1 cellular context compared by ENCODE assay signal in genomic region chr17:31357831-31358400, GRCh38.
TF ChIP-seq lines count a peak whose summit lies in the region.

No MANE protein-coding gene starts in this region.

TF ChIP-seq in K562, 482 proteins besides CTCF, POLR2A, EP300 and RAD21 (continued from another document):
- TF ChIP-seq, protein P1, sequence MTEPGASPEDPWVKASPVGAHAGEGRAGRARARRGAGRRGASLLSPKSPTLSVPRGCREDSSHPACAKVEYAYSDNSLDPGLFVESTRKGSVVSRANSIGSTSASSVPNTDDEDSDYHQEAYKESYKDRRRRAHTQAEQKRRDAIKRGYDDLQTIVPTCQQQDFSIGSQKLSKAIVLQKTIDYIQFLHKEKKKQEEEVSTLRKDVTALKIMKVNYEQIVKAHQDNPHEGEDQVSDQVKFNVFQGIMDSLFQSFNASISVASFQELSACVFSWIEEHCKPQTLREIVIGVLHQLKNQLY (CRISPR knock-in tag; conservative IDR thresholded peaks at IDR 0.05): no peak
- TF ChIP-seq SMAD2 (IDR thresholded peaks at IDR 0.05; ENCODE audit: low read depth, low read length): no peak
- no peak for TF ChIP-seq PHF20 (IDR thresholded peaks at IDR 0.05; ENCODE audit: partially characterized antibody)
- TF ChIP-seq, protein P2, sequence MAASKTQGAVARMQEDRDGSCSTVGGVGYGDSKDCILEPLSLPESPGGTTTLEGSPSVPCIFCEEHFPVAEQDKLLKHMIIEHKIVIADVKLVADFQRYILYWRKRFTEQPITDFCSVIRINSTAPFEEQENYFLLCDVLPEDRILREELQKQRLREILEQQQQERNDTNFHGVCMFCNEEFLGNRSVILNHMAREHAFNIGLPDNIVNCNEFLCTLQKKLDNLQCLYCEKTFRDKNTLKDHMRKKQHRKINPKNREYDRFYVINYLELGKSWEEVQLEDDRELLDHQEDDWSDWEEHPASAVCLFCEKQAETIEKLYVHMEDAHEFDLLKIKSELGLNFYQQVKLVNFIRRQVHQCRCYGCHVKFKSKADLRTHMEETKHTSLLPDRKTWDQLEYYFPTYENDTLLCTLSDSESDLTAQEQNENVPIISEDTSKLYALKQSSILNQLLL (CRISPR knock-in tag; IDR thresholded peaks at IDR 0.05; ENCODE audit: borderline replicate concordance): no peak
- TF ChIP-seq MAFF (IDR thresholded peaks at IDR 0.05; ENCODE audit: low read length): peak; percentile 81
- TF ChIP-seq MAFK (IDR thresholded peaks at IDR 0.05; ENCODE audit: low read length): peak; percentile 79
- TF ChIP-seq MAFG (tag; conservative IDR thresholded peaks at IDR 0.05): peak; percentile 75
- TF ChIP-seq ZNF316 (IDR thresholded peaks at IDR 0.05): peak; percentile 92
- TF ChIP-seq SP1 (CRISPR knock-in tag; IDR thresholded peaks at IDR 0.05): no peak
- TF ChIP-seq CREB1 (IDR thresholded peaks at IDR 0.05): no peak
- TF ChIP-seq CREB1 (CRISPR knock-in tag; IDR thresholded peaks at IDR 0.05): no peak
- TF ChIP-seq, protein P3, sequence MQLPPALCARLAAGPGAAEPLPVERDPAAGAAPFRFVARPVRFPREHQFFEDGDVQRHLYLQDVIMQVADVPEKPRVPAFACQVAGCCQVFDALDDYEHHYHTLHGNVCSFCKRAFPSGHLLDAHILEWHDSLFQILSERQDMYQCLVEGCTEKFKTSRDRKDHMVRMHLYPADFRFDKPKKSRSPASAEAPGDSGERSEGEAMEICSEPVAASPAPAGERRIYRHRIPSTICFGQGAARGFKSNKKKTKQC (CRISPR knock-in tag; IDR thresholded peaks at IDR 0.05): no peak
- TF ChIP-seq C11orf30 (IDR thresholded peaks at IDR 0.05; ENCODE audit: low read depth): peak; percentile 85
- TF ChIP-seq, protein P4, sequence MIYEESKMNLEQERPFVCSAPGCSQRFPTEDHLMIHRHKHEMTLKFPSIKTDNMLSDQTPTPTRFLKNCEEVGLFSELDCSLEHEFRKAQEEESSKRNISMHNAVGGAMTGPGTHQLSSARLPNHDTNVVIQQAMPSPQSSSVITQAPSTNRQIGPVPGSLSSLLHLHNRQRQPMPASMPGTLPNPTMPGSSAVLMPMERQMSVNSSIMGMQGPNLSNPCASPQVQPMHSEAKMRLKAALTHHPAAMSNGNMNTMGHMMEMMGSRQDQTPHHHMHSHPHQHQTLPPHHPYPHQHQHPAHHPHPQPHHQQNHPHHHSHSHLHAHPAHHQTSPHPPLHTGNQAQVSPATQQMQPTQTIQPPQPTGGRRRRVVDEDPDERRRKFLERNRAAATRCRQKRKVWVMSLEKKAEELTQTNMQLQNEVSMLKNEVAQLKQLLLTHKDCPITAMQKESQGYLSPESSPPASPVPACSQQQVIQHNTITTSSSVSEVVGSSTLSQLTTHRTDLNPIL (CRISPR knock-in tag; IDR thresholded peaks at IDR 0.05): no peak
- no peak for TF ChIP-seq YBX1 (IDR thresholded peaks at IDR 0.05)
TF ChIP-seq in K562: peak in this region for 5.
